10 cellular contexts compared by ENCODE assay signal in the genomic region with DNA sequence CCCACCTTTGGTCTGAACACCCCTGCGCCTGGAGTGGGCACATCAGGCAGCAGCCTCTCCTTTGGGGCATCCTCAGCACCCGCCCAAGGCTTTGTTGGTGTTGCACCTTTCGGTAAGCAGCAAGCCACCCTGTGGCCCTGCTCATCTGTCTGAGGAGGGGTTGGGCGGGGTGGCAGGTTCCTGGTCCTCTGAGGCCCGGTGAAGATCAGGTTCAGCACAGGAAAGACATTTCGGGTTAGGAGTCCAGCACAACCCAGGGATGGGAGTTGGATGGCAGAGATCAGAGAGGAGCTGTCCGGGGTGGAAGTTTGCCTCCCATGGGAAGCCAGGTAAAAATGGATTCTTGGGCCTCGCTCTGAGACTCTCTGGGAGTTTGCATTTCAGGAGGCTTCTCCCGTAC. TPM values are rescaled to one million over a fixed set of nuclear protein-coding genes. Genes with fewer than 3 reads are reported as not detected.
DNase-seq lines count a peak whose midpoint lies in the region; ATAC-seq and TF ChIP-seq lines count a peak whose summit lies in the region.
"Not testable (repeated sequence)": the region's sequence is repeated elsewhere in the genome, so short reads cannot be mapped to it uniquely, and the experiment has no call there.
"Had no signal": no experiment of that assay in that cellular context is flagged by ENCODE, and none has a peak within 500 bp of the region (broad histone marks: within the 10 kb centered on the region; RNA-seq: fewer than 3 reads in every experiment).

No MANE protein-coding gene starts in this region.

- H3K4me3 ChIP-seq in HCT116 (replicated peaks in 1 of 2; ENCODE audit: low read depth in 1 of 2, low read length in 2 of 2); spleen: not testable (repeated sequence)

- not testable (repeated sequence) for H3K4me1 Mint-ChIP-seq in activated naive CD8-positive, alpha-beta T cell treated with anti-CD3 and anti-CD28 coated beads, Interleukin-2, amount 50 U/mL, for 24 hours

- H3K27ac ChIP-seq in HCT116 (ENCODE audit: low read depth, low read length); spleen: not testable (repeated sequence)
- 0 out of 2 replicates have a peak overlapping the region, but pooled peaks have one; percentile 12 for H3K27ac ChIP-seq in RWPE1

- not testable (repeated sequence) for H4K20me1 ChIP-seq in HCT116 (ENCODE audit: insufficient read depth)

- RAD21 ChIA-PET in HCT116 (lab: Charles Lee; ENCODE audit: low non-redundant PET in 1 of 2, low total read pairs in 2 of 2, uncharacterized antibody in 2 of 2, unreplicated experiment in 2 of 2), result not testable (repeated sequence)

- BruUV-seq in HCT116 (replicated peaks; lab: Mats Ljungman, UMichigan), result not testable (repeated sequence)

- peaks cover 11% of the 10 kb centered on the region for H3K36me3 Mint-ChIP-seq in activated naive CD8-positive, alpha-beta T cell treated with anti-CD3 and anti-CD28 coated beads, Interleukin-2, amount 50 U/mL, for 24 hours (ENCODE audit: low read depth)

- intact Hi-C loops in HCT116 (cut with micrococcal nuclease); spleen (cut with DNase I; ENCODE audit: low total_unique reads): not testable (repeated sequence)

- DNase-seq in D341Med (ENCODE audit: low spot score), result peak; percentile 13
- DNase-seq in HCT116 (ENCODE audit: low read depth, low spot score); RWPE1 (ENCODE audit: low spot score); activated naive CD8-positive, alpha-beta T cell treated with anti-CD3 and anti-CD28 coated beads, Interleukin-2, amount 50 U/mL, for 24 hours: not testable (repeated sequence)
- DNase-seq in iPS-NIHi7 (ENCODE audit: extremely low spot score), result peak; percentile 5
- DNase-seq in spleen, result peak; percentile 69

- H3K9me2 ChIP-seq in HCT116 (ENCODE audit: insufficient read depth), result not testable (repeated sequence)

- H3K4me3 Mint-ChIP-seq in activated naive CD8-positive, alpha-beta T cell treated with anti-CD3 and anti-CD28 coated beads, Interleukin-2, amount 50 U/mL, for 24 hours, result not testable (repeated sequence)

- 90 to 97% (median 95%) methylated on average over 5 to 9 of the region's 9 CpGs for WGBS in spleen, 5 donors

- TF ChIP-seq RAD21 in HCT116 (IDR thresholded peaks at IDR 0.05; ENCODE audit: low read depth), result not testable (repeated sequence)

- H3K9me3 ChIP-seq in HCT116 (ENCODE audit: control insufficient read depth in 1 of 2, insufficient read depth in 1 of 2, low read depth in 1 of 2, low read length in 2 of 2); spleen: not testable (repeated sequence)

- not testable (repeated sequence) for H3K9me3 Mint-ChIP-seq in activated naive CD8-positive, alpha-beta T cell treated with anti-CD3 and anti-CD28 coated beads, Interleukin-2, amount 50 U/mL, for 24 hours

- not testable (repeated sequence) for H3K36me3 ChIP-seq in HCT116 (ENCODE audit: control insufficient read depth in 1 of 2, insufficient read depth in 2 of 2, low read length in 2 of 2)
- H3K36me3 ChIP-seq in spleen, result peaks cover 0 to 63% (median 19%) of the 10 kb centered on the region in 6 donors

- not testable (repeated sequence) for H3K4me2 ChIP-seq in HCT116 (ENCODE audit: low read length)

- not testable (repeated sequence) for H2AFZ ChIP-seq in HCT116 (ENCODE audit: low read depth, low read length, poor library complexity, severe bottlenecking)

- not testable (repeated sequence) for TF ChIP-seq POLR2A in HCT116 (IDR thresholded peaks at IDR 0.05; ENCODE audit: borderline replicate concordance, extremely low read depth, insufficient read depth, insufficient read length); spleen (IDR thresholded peaks at IDR 0.05)

- H3K27ac Mint-ChIP-seq in activated naive CD8-positive, alpha-beta T cell treated with anti-CD3 and anti-CD28 coated beads, Interleukin-2, amount 50 U/mL, for 24 hours, result not testable (repeated sequence)

- not testable (repeated sequence) for TF ChIP-seq CTCF in HCT116 (IDR thresholded peaks at IDR 0.05 in 2 of 3, conservative IDR thresholded peaks at IDR 0.05 in 1 of 3; ENCODE audit: borderline replicate concordance in 1 of 3, insufficient read depth in 1 of 3, low read depth in 2 of 3, low read length in 2 of 3); RWPE1 (conservative IDR thresholded peaks at IDR 0.05; ENCODE audit: low read depth); spleen (IDR thresholded peaks at IDR 0.05 in 8 of 11, conservative IDR thresholded peaks at IDR 0.05 in 3 of 11)

- H3K79me2 ChIP-seq in HCT116 (ENCODE audit: insufficient read depth, low read length), result not testable (repeated sequence)

- not testable (repeated sequence) for H3K27me3 Mint-ChIP-seq in activated naive CD8-positive, alpha-beta T cell treated with anti-CD3 and anti-CD28 coated beads, Interleukin-2, amount 50 U/mL, for 24 hours

- CTCF ChIA-PET in HCT116 (lab: Charles Lee); RWPE1 (lab: Yijun Ruan, JAX): not testable (repeated sequence)

- ATAC-seq in HCT116, result 0 out of 2 replicates have a peak, but pooled peaks have one; percentile 3
- peak; percentile 4 for ATAC-seq in activated naive CD8-positive, alpha-beta T cell treated with anti-CD3 and anti-CD28 coated beads, Interleukin-2, amount 50 U/mL, for 24 hours

- not testable (repeated sequence) for H3K9ac ChIP-seq in HCT116 (ENCODE audit: low read length)

- H3K4me1 ChIP-seq in HCT116 (ENCODE audit: control insufficient read depth in 1 of 2, insufficient read depth in 2 of 2, low read length in 2 of 2), result not testable (repeated sequence)
- peaks cover 0 to 15% (median 0%) of the 10 kb centered on the region in 6 donors for H3K4me1 ChIP-seq in spleen

- POLR2A ChIA-PET in HCT116 (lab: Charles Lee); RWPE1 (lab: Yijun Ruan, JAX; ENCODE audit: low non-redundant PET): not testable (repeated sequence)

- not testable (repeated sequence) for H3K27me3 ChIP-seq in HCT116 (ENCODE audit: insufficient read depth, low read length); spleen (replicated peaks in 1 of 7)

RNA-seq across cellular contexts. Expression of a gene that starts 20.7 kb away (rescaled TPM):
- total RNA-seq in HCT116 (2021; ENCODE audit: unreplicated experiment), result 53.3 TPM
- polyA plus RNA-seq in HCT116 (2012), result 31.3 and 34.9 TPM in 2 replicates
- 10 to 100 TPM; 32.5 to 47.4 (median 40.1) TPM for total RNA-seq in spleen
- polyA plus RNA-seq in spleen, result 10 to 100 TPM in 2 of 3 donors, 1 to 10 TPM in 1; 8.6 to 16.5 (median 10.2) TPM

RNA-seq across cellular contexts. Expression of a gene that starts 23.7 kb away (rescaled TPM):
- total RNA-seq in HCT116 (2021; ENCODE audit: unreplicated experiment), result 1.0 TPM
- polyA plus RNA-seq in HCT116 (2012), result 1.00 and 1.3 TPM in 2 replicates
- total RNA-seq in spleen, result 1 to 10 TPM in 3 of 7 donors, under 1 TPM in 1, not detected in 3; 0.23 to 1.4 (median 1.2) TPM
- 1 to 10 TPM in 1 of 3 donors, under 1 TPM in 2; 0.64 to 1.9 (median 0.74) TPM for polyA plus RNA-seq in spleen
- total RNA-seq: A673, G401 had no signal
- polyA plus RNA-seq: AG04450, H1 had no signal
